ENCODE assay signal across 10 cellular contexts in genomic region chr4:183100827-183101226, GRCh38.
DNase-seq lines count a peak whose midpoint lies in the region; TF ChIP-seq lines count a peak whose summit lies in the region.
"Had no signal": no experiment of that assay in that cellular context is flagged by ENCODE, and none has a peak within 500 bp of the region (broad histone marks: within the 10 kb centered on the region; RNA-seq: fewer than 3 reads in every experiment).

No MANE protein-coding gene starts in this region.

- TF ChIP-seq CTCF in retinal pigment epithelial cell (conservative IDR thresholded peaks at IDR 0.05; ENCODE audit: low read depth, low read length), result no peak

- DNase-seq in DMS79 treated with DMSO at 0.1 percent for 48 hours (lab: John Stamatoyannopoulos, UW) (peak; percentile 9), DMS79 (lab: John Stamatoyannopoulos, UW) (no peak), RKO (ENCODE audit: low spot score) (peak; percentile 47), glomerular visceral epithelial cell (ENCODE audit: extremely low spot score) (peak; percentile 29), retinal pigment epithelial cell (ENCODE audit: low read depth) (no peak), SKM-1 treated with dmso at 0.1 percent for 144 hours (lab: John Stamatoyannopoulos, UW; ENCODE audit: unreplicated experiment) (no peak), NCI-H82 (lab: John Stamatoyannopoulos, UW) (no peak), NCI-H774 (lab: John Stamatoyannopoulos, UW) (no peak)
- DNase-seq: foreskin melanocyte, KG1 had no signal

- peak overlapping the region; percentile 95 for H3K4me3 ChIP-seq in retinal pigment epithelial cell (ENCODE audit: low read length)

Comparison
In these comparisons a context has a peak if more than half of its experiments do, and no peak if none do; other contexts are left out.
1. DNase-seq: peak in DMS79 treated with DMSO at 0.1 percent for 48 hours (single experiment), RKO (single experiment) and glomerular visceral epithelial cell (single experiment); none in DMS79 (single experiment), retinal pigment epithelial cell (single experiment), SKM-1 treated with dmso at 0.1 percent for 144 hours (single experiment), NCI-H82 (single experiment) and NCI-H774 (single experiment).